ENCODE assay signal across 8 cellular contexts in genomic region chr22:37566903-37567798, GRCh38. TPM values are rescaled to one million over a fixed set of nuclear protein-coding genes. Genes with fewer than 3 reads are reported as not detected.
DNase-seq lines count a peak whose midpoint lies in the region; ATAC-seq, FAIRE-seq and TF ChIP-seq lines count a peak whose summit lies in the region.

No MANE protein-coding gene starts in this region.

- H3K4me3 ChIP-seq in endothelial cell of umbilical vein (replicated peaks in 1 of 3; ENCODE audit: insufficient read depth in 1 of 3, low read depth in 1 of 3, low read length in 3 of 3) = no peak overlapping the region
- no peak overlapping the region for H3K4me3 ChIP-seq in muscle layer of duodenum (ENCODE audit: low read depth in 1 of 2, low read length in 2 of 2)

- intact Hi-C loops in endothelial cell of umbilical vein (cut with micrococcal nuclease) = loop anchor here (1.0 kb wide), 3 partner anchors 21 to 28 kb away; no protein-coding TSS in a partner anchor

- H3K4me2 ChIP-seq in endothelial cell of umbilical vein (ENCODE audit: insufficient read depth, low read length) = no peak overlapping the region

- H3K27me3 ChIP-seq in endothelial cell of umbilical vein (ENCODE audit: control insufficient read depth in 2 of 2, insufficient read depth in 2 of 2, low read length in 2 of 2) = no peaks in the 10 kb centered on the region
- no peaks in the 10 kb centered on the region for H3K27me3 ChIP-seq in muscle layer of duodenum (ENCODE audit: low read depth, low read length)

- H3K79me2 ChIP-seq in endothelial cell of umbilical vein (ENCODE audit: control insufficient read depth, insufficient read depth, low read length) = peaks cover 55% of the 10 kb centered on the region

- peak; percentile 67 for ATAC-seq in HG02763 (IDR thresholded peaks at IDR 0.05; ENCODE audit: unreplicated experiment)
- ATAC-seq in GM18519 (IDR thresholded peaks at IDR 0.05; ENCODE audit: low FRiP score, unreplicated experiment) = no peak

- H3K9me1 ChIP-seq in endothelial cell of umbilical vein (replicated peaks; ENCODE audit: control insufficient read depth, extremely low read depth, insufficient read depth, low read length) = no peaks in the 10 kb centered on the region

- peak overlapping the region; percentile 0 for H3K27ac ChIP-seq in endothelial cell of umbilical vein (ENCODE audit: insufficient read depth, low read depth, low read length)
- peak overlapping the region; percentile 51 for H3K27ac ChIP-seq in muscle layer of duodenum (ENCODE audit: low read length)

- POLR2A ChIA-PET in endothelial cell of umbilical vein (lab: Charles Lee) = interaction anchor here (0.7 to 3.0 kb wide), 2 partner anchors 21 to 59 kb away, joined by 3 to 17 read pairs; no protein-coding TSS in a partner anchor

- H3K9ac ChIP-seq in endothelial cell of umbilical vein (replicated peaks; ENCODE audit: extremely low read depth, insufficient read depth, low read length) = no peak overlapping the region

- H3K36me3 ChIP-seq in endothelial cell of umbilical vein (ENCODE audit: control insufficient read depth in 2 of 2, extremely low read depth in 1 of 2, insufficient read depth in 2 of 2, low read length in 2 of 2) (peaks cover 23 to 32% of the 10 kb centered on the region in 2 experiments), muscle layer of duodenum (ENCODE audit: control insufficient read depth in 1 of 2, insufficient read depth in 2 of 2, low read length in 2 of 2) (peaks cover 5 to 28% of the 10 kb centered on the region in 2 donors)

- H3K4me1 ChIP-seq in endothelial cell of umbilical vein (ENCODE audit: control insufficient read depth, extremely low read depth, insufficient read depth, low read length) (peaks cover 43% of the 10 kb centered on the region), muscle layer of duodenum (ENCODE audit: control insufficient read depth in 1 of 2, insufficient read depth in 2 of 2, low read length in 2 of 2) (peaks cover 31 to 54% of the 10 kb centered on the region in 2 donors)

- H3K9me3 ChIP-seq in endothelial cell of umbilical vein (replicated peaks; ENCODE audit: control insufficient read depth, insufficient read depth, low read length) (no peaks in the 10 kb centered on the region), muscle layer of duodenum (ENCODE audit: control insufficient read depth in 1 of 2, low read length in 2 of 2) (no peaks in the 10 kb centered on the region)

- TF ChIP-seq POLR2A in endothelial cell of umbilical vein (IDR thresholded peaks at IDR 0.05; ENCODE audit: low read depth, low read length) = peak; percentile 2

- no peak overlapping the region for H2AFZ ChIP-seq in endothelial cell of umbilical vein (ENCODE audit: low read depth, low read length)

- dilution Hi-C loops in endothelial cell of umbilical vein (cut with MboI; ENCODE audit: extremely low pct_ligation_motif_present, low sequenced_read_pairs) = no loop called here

- CTCF ChIA-PET in endothelial cell of umbilical vein (lab: Charles Lee) = interaction anchor here (0.6 to 21.8 kb wide), 17 partner anchors 9 to 235 kb away, joined by 3 to 977 read pairs (median 5); partner anchors contain the start of genes GGA1 and LGALS2

- peak; percentile 83 to 93 for TF ChIP-seq CTCF in endothelial cell of umbilical vein (IDR thresholded peaks at IDR 0.05; ENCODE audit: extremely low read depth in 1 of 2, insufficient read depth in 1 of 2, low read depth in 1 of 2, low read length in 2 of 2)

- DNase-seq in GF-D8 (lab: John Stamatoyannopoulos, UW) (peak; percentile 73), NOMO-1 treated with dmso at 0.1 percent for 144 hours (lab: John Stamatoyannopoulos, UW; ENCODE audit: unreplicated experiment) (peak; percentile 46), endothelial cell of umbilical vein (ENCODE audit: low read depth, low spot score) (peak; percentile 58)
- DNase-seq in activated CD8-positive, alpha-beta memory T cell treated with anti-CD3 and anti-CD28 coated beads, Interleukin-2, amount 50 U/mL, for 24 hours (ENCODE audit: extremely low read depth) = peak; percentile 74
- peak; percentile 76 to 82 for DNase-seq in stimulated activated CD8-positive, alpha-beta memory T cell treated with anti-CD3 and anti-CD28 coated beads, Interleukin-7, amount 100 ng/mL, for 4 hours (ENCODE audit: low read depth in 2 of 2)

- peaks cover 3% of the 10 kb centered on the region for H4K20me1 ChIP-seq in endothelial cell of umbilical vein (replicated peaks; ENCODE audit: control insufficient read depth, extremely low read depth, insufficient read depth, low read length)

- peak; percentile 85 for FAIRE-seq in endothelial cell of umbilical vein (lab: Jason Lieb, UNC)

- BruUV-seq in endothelial cell of umbilical vein (replicated peaks; lab: Mats Ljungman, UMichigan) = no TSS peak

TF ChIP-seq in endothelial cell of umbilical vein, 7 proteins besides CTCF, POLR2A, EP300 and RAD21:
- no peak for TF ChIP-seq FOS (IDR thresholded peaks at IDR 0.05; ENCODE audit: borderline replicate concordance, insufficient read depth, low read length)
- peak; percentile 37 for TF ChIP-seq GATA2 (IDR thresholded peaks at IDR 0.05; ENCODE audit: insufficient read depth, insufficient read length, low read depth, low read length)
- TF ChIP-seq MYC (IDR thresholded peaks at IDR 0.05; ENCODE audit: low read depth, low read length) = no peak

RNA-seq across cellular contexts. Expression of gene CDC42EP1, which starts 6.9 kb away (rescaled TPM):
- 141 and 146 TPM in 2 replicates for total RNA-seq in endothelial cell of umbilical vein
- polyA plus RNA-seq in endothelial cell of umbilical vein = 82.2 and 100 TPM in 2 replicates
- 34.6 and 54.8 TPM in 2 replicates for polyA plus RNA-seq in endothelial cell of umbilical vein (2011; cell fraction: cytosol; rRNA removed)
- polyA plus RNA-seq in endothelial cell of umbilical vein (2011; cell fraction: nucleus; rRNA removed) = 26.2 and 27.8 TPM in 2 replicates
- 55.5 and 78.4 TPM in 2 replicates for polyA plus RNA-seq in endothelial cell of umbilical vein (2012)
- 16.9 and 24.9 TPM in 2 replicates for polyA minus RNA-seq in endothelial cell of umbilical vein
- 33.0 TPM for polyA minus RNA-seq in endothelial cell of umbilical vein (2011; cell fraction: cytosol; rRNA and poly(A)+ RNA removed)
- polyA minus RNA-seq in endothelial cell of umbilical vein (2011; cell fraction: nucleus; rRNA and poly(A)+ RNA removed) = 13.5 and 26.4 TPM in 2 replicates

RNA-seq across cellular contexts. Expression of gene LGALS2, which starts 12.7 kb away (rescaled TPM):
- not detected in 2 replicates for total RNA-seq in endothelial cell of umbilical vein
- polyA plus RNA-seq in endothelial cell of umbilical vein = not detected in 2 replicates
- not detected in 2 replicates for polyA plus RNA-seq in endothelial cell of umbilical vein (2011; cell fraction: cytosol; rRNA removed)
- polyA plus RNA-seq in endothelial cell of umbilical vein (2011; cell fraction: nucleus; rRNA removed) = not detected in 2 replicates
- polyA plus RNA-seq in endothelial cell of umbilical vein (2012) = not detected in 2 replicates
- not detected in 2 replicates for polyA minus RNA-seq in endothelial cell of umbilical vein
- polyA minus RNA-seq in endothelial cell of umbilical vein (2011; cell fraction: cytosol; rRNA and poly(A)+ RNA removed) = not detected
- polyA minus RNA-seq in endothelial cell of umbilical vein (2011; cell fraction: nucleus; rRNA and poly(A)+ RNA removed) = not detected in 2 replicates

RNA-seq across cellular contexts. Expression of gene GGA1, which starts 41.5 kb away (rescaled TPM):
- 55.9 and 67.5 TPM in 2 replicates for total RNA-seq in endothelial cell of umbilical vein
- 54.1 and 75.6 TPM in 2 replicates for polyA plus RNA-seq in endothelial cell of umbilical vein
- 21.0 and 32.6 TPM in 2 replicates for polyA plus RNA-seq in endothelial cell of umbilical vein (2011; cell fraction: cytosol; rRNA removed)
- 228 and 233 TPM in 2 replicates for polyA plus RNA-seq in endothelial cell of umbilical vein (2011; cell fraction: nucleus; rRNA removed)
- 33.6 and 34.6 TPM in 2 replicates for polyA plus RNA-seq in endothelial cell of umbilical vein (2012)
- 40.4 and 48.0 TPM in 2 replicates for polyA minus RNA-seq in endothelial cell of umbilical vein
- 13.4 TPM for polyA minus RNA-seq in endothelial cell of umbilical vein (2011; cell fraction: cytosol; rRNA and poly(A)+ RNA removed)
- polyA minus RNA-seq in endothelial cell of umbilical vein (2011; cell fraction: nucleus; rRNA and poly(A)+ RNA removed) = 47.3 and 65.5 TPM in 2 replicates

RNA-seq across cellular contexts. Expression of gene CARD10, which starts 47.9 kb away (rescaled TPM):
- 39.5 and 40.6 TPM in 2 replicates for total RNA-seq in endothelial cell of umbilical vein
- 36.1 and 42.0 TPM in 2 replicates for polyA plus RNA-seq in endothelial cell of umbilical vein
- polyA plus RNA-seq in endothelial cell of umbilical vein (2011; cell fraction: cytosol; rRNA removed) = 21.1 and 28.5 TPM in 2 replicates
- polyA plus RNA-seq in endothelial cell of umbilical vein (2011; cell fraction: nucleus; rRNA removed) = 44.8 and 58.7 TPM in 2 replicates
- polyA plus RNA-seq in endothelial cell of umbilical vein (2012) = 19.0 and 22.9 TPM in 2 replicates
- polyA minus RNA-seq in endothelial cell of umbilical vein = 23.6 and 26.9 TPM in 2 replicates
- 12.5 TPM for polyA minus RNA-seq in endothelial cell of umbilical vein (2011; cell fraction: cytosol; rRNA and poly(A)+ RNA removed)
- 12.6 and 21.3 TPM in 2 replicates for polyA minus RNA-seq in endothelial cell of umbilical vein (2011; cell fraction: nucleus; rRNA and poly(A)+ RNA removed)
